In the genomic region with DNA sequence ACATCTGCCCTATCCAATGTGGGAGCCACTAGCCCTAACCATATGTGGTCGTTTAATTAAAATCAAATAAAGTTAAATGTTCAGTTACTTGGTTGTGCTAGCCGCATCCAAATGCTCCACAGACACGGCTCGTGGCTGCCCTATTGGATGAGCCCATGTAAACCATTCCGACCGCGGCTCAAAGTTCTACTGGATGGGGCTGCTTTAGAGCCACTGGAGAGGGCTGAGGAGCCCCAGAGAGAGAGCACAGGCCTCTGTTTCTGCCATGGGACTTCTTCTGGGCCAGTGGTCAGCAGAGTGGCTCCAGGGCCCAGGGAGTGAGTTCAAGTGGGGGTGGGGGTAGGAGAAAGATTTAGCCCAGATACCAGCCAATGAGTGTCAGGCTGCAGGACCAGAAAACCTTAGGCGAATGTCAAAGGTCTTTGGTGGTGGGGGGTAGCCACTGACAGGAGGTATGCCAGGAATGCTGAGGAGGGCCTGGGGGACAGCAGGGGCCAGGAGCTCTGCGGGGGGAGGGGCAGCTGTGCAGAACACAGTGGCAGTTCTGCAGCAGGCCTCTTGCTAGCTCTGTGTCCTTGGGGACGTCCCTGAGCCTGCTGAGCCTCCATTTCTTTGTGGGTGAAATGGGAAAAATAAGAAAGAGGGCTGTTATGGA, we compare ENCODE assay signal across 2 cellular contexts.
TF ChIP-seq lines count a peak whose summit lies in the region.

No MANE protein-coding gene starts in this region.

TF ChIP-seq in GM23338, 12 proteins besides CTCF, POLR2A, EP300 and RAD21 (continued from another document):
- TF ChIP-seq ZNF462 (CRISPR knock-in tag; IDR thresholded peaks at IDR 0.05) (no peak), NANOG (IDR thresholded peaks at IDR 0.05; ENCODE audit: borderline replicate concordance) (no peak), POLR2AphosphoS5 (IDR thresholded peaks at IDR 0.05; ENCODE audit: low read depth) (no peak), EZH2 (IDR thresholded peaks at IDR 0.05; ENCODE audit: low read depth, unreplicated experiment) (no peak), CREB1 (CRISPR knock-in tag; IDR thresholded peaks at IDR 0.05; ENCODE audit: low read depth) (no peak)

TF ChIP-seq in WTC11, 78 proteins besides CTCF, POLR2A, EP300 and RAD21 (continued from another document):
- peak; percentile 57; the same call in 1 of the 2 replicates for TF ChIP-seq FOXP1 (CRISPR knock-in tag; IDR thresholded peaks at IDR 0.05; ENCODE audit: borderline replicate concordance)
- no peak for TF ChIP-seq ELF4 (CRISPR knock-in tag; IDR thresholded peaks at IDR 0.05; ENCODE audit: low read depth)
- peak; percentile 54 for TF ChIP-seq SP1 (CRISPR knock-in tag; conservative IDR thresholded peaks at IDR 0.05)
- peak; percentile 56; the same call in 1 of the 2 replicates for TF ChIP-seq ARID4B (CRISPR knock-in tag; IDR thresholded peaks at IDR 0.05; ENCODE audit: borderline replicate concordance)
- peak; percentile 100 for TF ChIP-seq TEAD1 (CRISPR knock-in tag; IDR thresholded peaks at IDR 0.05)
- no peak for TF ChIP-seq RORB (CRISPR knock-in tag; IDR thresholded peaks at IDR 0.05)
- TF ChIP-seq FOXK1 (CRISPR knock-in tag; IDR thresholded peaks at IDR 0.05), result 0 out of 2 replicates have a peak, but pooled peaks have one; percentile 28
- TF ChIP-seq TEAD4 (CRISPR knock-in tag; IDR thresholded peaks at IDR 0.05), result peak; percentile 98
- TF ChIP-seq CBFB (CRISPR knock-in tag; IDR thresholded peaks at IDR 0.05; ENCODE audit: low read depth), result 0 out of 2 replicates have a peak, but pooled peaks have one; percentile 20
